ENCODE assay signal across 10 cellular contexts in the genomic region with DNA sequence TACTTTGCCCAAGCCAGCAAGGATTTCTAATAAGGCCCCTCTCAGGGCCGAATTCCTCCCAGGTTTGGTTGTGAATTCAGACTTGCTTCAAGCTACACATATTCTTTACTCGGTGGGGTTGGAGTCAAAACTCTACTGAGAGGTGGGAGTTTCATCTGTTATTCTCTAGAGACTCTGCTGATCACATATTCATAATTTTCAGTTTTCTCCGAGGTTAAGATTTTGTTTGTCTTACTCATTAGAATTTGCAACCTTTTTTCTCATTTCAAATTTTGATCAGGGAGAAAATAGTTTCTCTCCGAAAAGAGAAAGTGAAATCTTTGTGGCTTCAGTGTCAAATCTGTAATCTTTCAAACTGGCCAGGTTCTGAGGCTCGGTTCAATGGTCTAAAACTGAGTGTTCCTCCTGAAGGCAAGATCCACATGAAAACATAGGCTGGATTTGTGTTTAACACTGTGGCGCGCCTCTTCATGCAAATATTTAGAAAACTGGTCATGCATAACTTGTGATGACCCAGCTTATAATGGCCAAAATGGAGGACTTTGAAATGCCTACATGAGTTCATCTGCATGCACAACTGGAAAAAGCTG. TPM values are rescaled to one million over a fixed set of nuclear protein-coding genes. Genes with fewer than 3 reads are reported as not detected.
A peak's percentile ranks its signal among the peaks of the same experiment; 100 is the strongest.
DNase-seq lines count a peak whose midpoint lies in the region; ATAC-seq and TF ChIP-seq lines count a peak whose summit lies in the region.
"Had no signal": no experiment of that assay in that cellular context is flagged by ENCODE, and none has a peak within 500 bp of the region (broad histone marks: within the 10 kb centered on the region; RNA-seq: fewer than 3 reads in every experiment).

No MANE protein-coding gene starts in this region.

- no peaks in the 10 kb centered on the region for H3K9me3 ChIP-seq in HCT116 (ENCODE audit: control insufficient read depth in 1 of 2, insufficient read depth in 1 of 2, low read depth in 1 of 2, low read length in 2 of 2)
- no peaks in the 10 kb centered on the region for H3K9me3 ChIP-seq in osteoblast (ENCODE audit: low read depth, low read length)

- POLR2A ChIA-PET in HCT116 (lab: Charles Lee), result no interaction called here

- H3K4me1 ChIP-seq in HCT116 (ENCODE audit: control insufficient read depth in 1 of 2, insufficient read depth in 2 of 2, low read length in 2 of 2) (peaks cover 16 to 31% of the 10 kb centered on the region in 2 experiments), osteoblast (ENCODE audit: insufficient read depth, low read length) (peaks cover 30% of the 10 kb centered on the region)

- BruUV-seq in HCT116 (replicated peaks; lab: Mats Ljungman, UMichigan), result no TSS peak

- H3K27me3 Mint-ChIP-seq in natural killer cell (ENCODE audit: low read depth in 2 of 2) (peaks cover 20 to 28% of the 10 kb centered on the region in 2 donors), HFFc6 (ENCODE audit: insufficient read depth) (peaks cover 9% of the 10 kb centered on the region)
- H3K27me3 Mint-ChIP-seq: activated naive CD8-positive, alpha-beta T cell had no signal

- H3K27ac Mint-ChIP-seq in natural killer cell (no peak overlapping the region), HFFc6 (no peak overlapping the region)
- H3K27ac Mint-ChIP-seq: activated naive CD8-positive, alpha-beta T cell had no signal

- no peaks in the 10 kb centered on the region for H3K9me2 ChIP-seq in HCT116 (ENCODE audit: insufficient read depth)

- H3K36me3 ChIP-seq in HCT116 (ENCODE audit: control insufficient read depth in 1 of 2, insufficient read depth in 2 of 2, low read length in 2 of 2) (no peaks in the 10 kb centered on the region), osteoblast (ENCODE audit: insufficient read depth, low read length) (no peaks in the 10 kb centered on the region)

- H3K4me3 Mint-ChIP-seq in natural killer cell (no peak overlapping the region), HFFc6 (no peak overlapping the region; the same call in 1 of the 2 replicates)
- H3K4me3 Mint-ChIP-seq: activated naive CD8-positive, alpha-beta T cell had no signal

- RAD21 ChIA-PET in HCT116 (lab: Charles Lee; ENCODE audit: low non-redundant PET in 1 of 2, low total read pairs in 2 of 2, uncharacterized antibody in 2 of 2, unreplicated experiment in 2 of 2), result no interaction called here

- DNase-seq in HCT116 (ENCODE audit: low read depth, low spot score) (no peak), NCI-H526 treated with DMSO at 0.1 percent for 48 hours (lab: John Stamatoyannopoulos, UW) (peak; percentile 94), osteoblast (ENCODE audit: insufficient read length, low spot score, missing footprints) (no peak), natural killer cell (no peak), HFFc6 (no peak)
- no peak for DNase-seq in activated CD4-positive, CD25-positive, alpha-beta regulatory T cell treated with anti-CD3 and anti-CD28 coated beads, Interleukin-2, amount 50 U/mL, for 72 hours

- TF ChIP-seq CTCF in HCT116 (IDR thresholded peaks at IDR 0.05 in 2 of 3, conservative IDR thresholded peaks at IDR 0.05 in 1 of 3; ENCODE audit: borderline replicate concordance in 1 of 3, insufficient read depth in 1 of 3, low read depth in 2 of 3, low read length in 2 of 3) (no peak), osteoblast (IDR thresholded peaks at IDR 0.05; ENCODE audit: extremely low read depth, low read depth, low read length) (no peak), natural killer cell (IDR thresholded peaks at IDR 0.05) (no peak), HFFc6 (IDR thresholded peaks at IDR 0.05) (no peak)

- CTCF ChIA-PET in HCT116 (lab: Charles Lee), result interaction anchor here (3.2 kb wide), 1 partner anchor 10 kb away, joined by 16 read pairs; no protein-coding TSS in a partner anchor

- H3K9ac ChIP-seq in HCT116 (ENCODE audit: low read length), result no peak overlapping the region

- H4K20me1 ChIP-seq in HCT116 (ENCODE audit: insufficient read depth) (no peaks in the 10 kb centered on the region), osteoblast (ENCODE audit: insufficient read depth, low read length) (no peaks in the 10 kb centered on the region)

- peak overlapping the region; percentile 18 for H3K4me2 ChIP-seq in HCT116 (ENCODE audit: low read length)
- H3K4me2 ChIP-seq in osteoblast (ENCODE audit: insufficient read depth, low read length), result no peak overlapping the region

- ATAC-seq in GM18861 (IDR thresholded peaks at IDR 0.05; ENCODE audit: unreplicated experiment) (peak; percentile 63), HCT116 (no peak), natural killer cell (no peak)

- no peak overlapping the region for H3K4me3 ChIP-seq in HCT116 (replicated peaks in 1 of 2; ENCODE audit: low read depth in 1 of 2, low read length in 2 of 2)
- H3K4me3 ChIP-seq in osteoblast (ENCODE audit: insufficient read depth, low read length), result no peak overlapping the region

- TF ChIP-seq RAD21 in HCT116 (IDR thresholded peaks at IDR 0.05; ENCODE audit: low read depth), result no peak

- TF ChIP-seq POLR2A in HCT116 (IDR thresholded peaks at IDR 0.05; ENCODE audit: borderline replicate concordance, extremely low read depth, insufficient read depth, insufficient read length), result no peak

- intact Hi-C loops in HCT116 (cut with micrococcal nuclease), result no loop called here
- intact Hi-C loops in natural killer cell (cut with micrococcal nuclease), result no loop called here

- no peaks in the 10 kb centered on the region for H3K79me2 ChIP-seq in HCT116 (ENCODE audit: insufficient read depth, low read length)
- H3K79me2 ChIP-seq in osteoblast (ENCODE audit: insufficient read depth, low read length), result no peaks in the 10 kb centered on the region

- H3K4me1 Mint-ChIP-seq in natural killer cell, result peaks cover 9 to 10% of the 10 kb centered on the region in 2 donors
- peaks cover 32% of the 10 kb centered on the region for H3K4me1 Mint-ChIP-seq in HFFc6 (ENCODE audit: low read depth)

- H2AFZ ChIP-seq in HCT116 (ENCODE audit: low read depth, low read length, poor library complexity, severe bottlenecking) (peak overlapping the region; percentile 84), osteoblast (ENCODE audit: low read length) (peak overlapping the region; percentile 41)

- peaks cover 4% of the 10 kb centered on the region; the same call in 1 of the 2 replicates for H3K27me3 ChIP-seq in HCT116 (ENCODE audit: insufficient read depth, low read length)
- no peaks in the 10 kb centered on the region for H3K27me3 ChIP-seq in osteoblast (ENCODE audit: insufficient read depth, low read length)

- no peaks in the 10 kb centered on the region for H3K36me3 Mint-ChIP-seq in natural killer cell
- no peaks in the 10 kb centered on the region for H3K36me3 Mint-ChIP-seq in HFFc6 (ENCODE audit: low read depth)
- H3K36me3 Mint-ChIP-seq: activated naive CD8-positive, alpha-beta T cell had no signal

- H3K27ac ChIP-seq in HCT116 (ENCODE audit: low read depth, low read length), result no peak overlapping the region
- no peak overlapping the region for H3K27ac ChIP-seq in osteoblast (ENCODE audit: low read depth, low read length)

- no peaks in the 10 kb centered on the region for H3K9me3 Mint-ChIP-seq in natural killer cell
- no peaks in the 10 kb centered on the region for H3K9me3 Mint-ChIP-seq in HFFc6

TF ChIP-seq in HCT116, 20 proteins besides CTCF, POLR2A, EP300 and RAD21 (continues in another document):
- TF ChIP-seq CBX3 (IDR thresholded peaks at IDR 0.05; ENCODE audit: low read depth) (no peak), SRF (IDR thresholded peaks at IDR 0.05; ENCODE audit: low read depth) (no peak), JUND (IDR thresholded peaks at IDR 0.05) (no peak), ZNF274 (IDR thresholded peaks at IDR 0.05; ENCODE audit: low read depth, low read length) (no peak), SIN3A (IDR thresholded peaks at IDR 0.05; ENCODE audit: low read depth) (no peak), SP1 (IDR thresholded peaks at IDR 0.05; ENCODE audit: low read depth) (no peak)
- TF ChIP-seq, protein P1, sequence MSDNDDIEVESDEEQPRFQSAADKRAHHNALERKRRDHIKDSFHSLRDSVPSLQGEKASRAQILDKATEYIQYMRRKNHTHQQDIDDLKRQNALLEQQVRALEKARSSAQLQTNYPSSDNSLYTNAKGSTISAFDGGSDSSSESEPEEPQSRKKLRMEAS (IDR thresholded peaks at IDR 0.05), result no peak

RNA-seq across cellular contexts. Expression of gene GSTP1, which starts 21.5 kb away (rescaled TPM):
- total RNA-seq in HCT116 (2021; ENCODE audit: unreplicated experiment) (893 TPM), osteoblast (361 and 465 TPM in 2 replicates), natural killer cell (100 to 1,000 TPM; 172 to 218 (median 212) TPM)
- polyA plus RNA-seq in HCT116 (2012), result 1,051 and 1,266 TPM in 2 replicates
- 100 to 1,000 TPM; 497 to 569 (median 512) TPM for total RNA-seq in HFFc6 (2021; fragmentation: NEBNext Ultra II Directional; extraction: Animal tissue kit (Norgen Biotek cat#: 25700))

RNA-seq across cellular contexts. Expression of gene CABP2, which starts 38.8 kb away (rescaled TPM):
- not detected for total RNA-seq in HCT116 (2021; ENCODE audit: unreplicated experiment)
- polyA plus RNA-seq in HCT116 (2012), result not detected in 2 replicates
- not detected in 2 replicates for total RNA-seq in osteoblast
- not detected for total RNA-seq in natural killer cell
- total RNA-seq in HFFc6 (2021; fragmentation: NEBNext Ultra II Directional; extraction: Animal tissue kit (Norgen Biotek cat#: 25700)), result not detected
- total RNA-seq: frontal cortex, M059J had no signal

RNA-seq across cellular contexts. Expression of gene NDUFV1, which starts 44.7 kb away (rescaled TPM):
- total RNA-seq in HCT116 (2021; ENCODE audit: unreplicated experiment) (242 TPM), osteoblast (146 and 158 TPM in 2 replicates), natural killer cell (100 to 1,000 TPM; 346 to 393 (median 360) TPM)
- polyA plus RNA-seq in HCT116 (2012), result 232 and 287 TPM in 2 replicates
- 100 to 1,000 TPM; 130 to 150 (median 135) TPM for total RNA-seq in HFFc6 (2021; fragmentation: NEBNext Ultra II Directional; extraction: Animal tissue kit (Norgen Biotek cat#: 25700))

RNA-seq across cellular contexts. Expression of gene CDK2AP2, which starts 54.1 kb away (rescaled TPM):
- total RNA-seq in HCT116 (2021; ENCODE audit: unreplicated experiment) (53.6 TPM), osteoblast (6.2 and 10.3 TPM in 2 replicates), natural killer cell (10 to 100 TPM; 57.9 to 67.7 (median 65.5) TPM)
- polyA plus RNA-seq in HCT116 (2012), result 82.3 and 90.6 TPM in 2 replicates
- 10 to 100 TPM; 29.3 to 36.0 (median 31.5) TPM for total RNA-seq in HFFc6 (2021; fragmentation: NEBNext Ultra II Directional; extraction: Animal tissue kit (Norgen Biotek cat#: 25700))

RNA-seq across cellular contexts. Expression of gene PITPNM1, which starts 56.9 kb away (rescaled TPM):
- total RNA-seq in HCT116 (2021; ENCODE audit: unreplicated experiment) (79.5 TPM), osteoblast (13.3 and 14.1 TPM in 2 replicates), natural killer cell (100 to 1,000 TPM in 2 of 3 donors, 10 to 100 TPM in 1; 99.9 to 135 (median 123) TPM)
- polyA plus RNA-seq in HCT116 (2012), result 44.7 and 63.3 TPM in 2 replicates
- 10 to 100 TPM; 19.6 to 30.3 (median 23.5) TPM for total RNA-seq in HFFc6 (2021; fragmentation: NEBNext Ultra II Directional; extraction: Animal tissue kit (Norgen Biotek cat#: 25700))
